In the genomic region with DNA sequence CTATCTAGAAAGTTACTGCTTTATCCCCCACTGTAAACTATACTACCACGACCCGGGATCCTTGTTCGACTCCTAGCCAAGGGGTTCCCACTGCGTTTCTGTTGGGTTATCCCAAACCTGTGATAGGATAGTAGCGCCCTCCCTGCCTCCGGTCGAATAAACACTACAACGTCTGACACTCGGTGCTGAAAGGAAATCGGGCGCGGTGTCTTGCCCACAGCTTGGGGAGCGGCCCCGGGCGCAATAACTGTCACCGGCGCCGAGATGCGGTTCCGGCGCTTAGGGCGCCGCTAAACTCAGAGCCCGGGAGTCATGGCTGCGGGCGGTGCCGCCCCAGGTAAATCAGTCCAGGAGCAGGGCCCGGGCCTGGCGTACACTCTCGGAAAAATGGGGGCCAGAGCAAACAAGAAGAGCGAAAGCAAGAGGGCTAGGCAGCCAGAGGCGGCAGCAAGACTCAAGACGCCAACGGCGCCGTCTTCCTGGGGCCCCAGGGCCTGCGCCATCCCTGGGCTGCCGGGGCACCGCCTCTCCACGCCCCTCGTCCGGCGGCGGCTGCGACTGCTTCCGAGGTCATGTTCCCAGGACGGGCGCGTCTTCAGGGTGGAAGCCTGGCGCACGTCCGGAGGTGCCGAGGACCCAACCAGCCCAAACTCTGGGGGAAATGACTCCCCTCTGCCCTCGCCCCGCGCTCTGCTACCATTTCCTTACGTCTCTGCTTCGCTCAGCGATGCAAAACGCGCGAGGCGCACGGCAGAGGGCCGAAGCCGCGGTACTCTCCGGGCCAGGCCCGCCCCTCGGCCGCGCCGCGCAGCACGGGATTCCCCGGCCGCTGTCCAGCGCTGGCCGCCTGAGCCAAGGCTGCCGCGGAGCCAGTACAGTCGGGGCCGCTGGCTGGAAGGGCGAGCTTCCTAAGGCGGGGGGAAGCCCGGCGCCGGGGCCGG, we compare ENCODE assay signal across 8 cellular contexts. TPM values are rescaled to one million over a fixed set of nuclear protein-coding genes. Genes with fewer than 3 reads are reported as not detected.
DNase-seq lines count a peak whose midpoint lies in the region; ATAC-seq and TF ChIP-seq lines count a peak whose summit lies in the region.

A gene (plus strand): TSS at position 575 of the 941 bp plus-strand sequence. CDS start 87 bp downstream, at position 662.

- no TSS peak for BruUV-seq in A673 (replicated peaks; lab: Mats Ljungman, UMichigan)

- intact Hi-C loops in A673 (cut with micrococcal nuclease; ENCODE audit: unreplicated experiment): no loop called here

- CTCF ChIA-PET in A673 (lab: Charles Lee): interaction anchor here (0.6 to 0.7 kb wide), 2 partner anchors 219 to 1148 kb away, joined by 5 to 6 read pairs; no protein-coding TSS in a partner anchor

- DNase-seq in A673 (ENCODE audit: low spot score) (peak; percentile 83), NCI-H226 (peak; percentile 86), choroid plexus epithelial cell (ENCODE audit: low read depth) (peak; percentile 83)
- DNase-seq in activated CD4-positive, alpha-beta T cell treated with anti-CD3 and anti-CD28 coated beads for 24 hours (ENCODE audit: low read depth in 2 of 2): peak; percentile 63 to 69
- peak; percentile 83 for DNase-seq in stimulated activated CD4-positive, alpha-beta T cell treated with anti-CD3 and anti-CD28 coated beads, Interleukin-1b, Interleukin-23, amount 100 ng/mL, for 48 hours

- peaks cover 17% of the 10 kb centered on the region for H3K4me1 ChIP-seq in A673 (ENCODE audit: insufficient read depth, low read length, poor library complexity, severe bottlenecking)

- H3K36me3 ChIP-seq in A673 (ENCODE audit: insufficient read depth, low read length, poor library complexity, severe bottlenecking): peaks cover 23% of the 10 kb centered on the region

- H3K27me3 ChIP-seq in A673 (replicated peaks; ENCODE audit: insufficient read depth, low read depth, low read length, poor library complexity) (no peaks in the 10 kb centered on the region), layer of hippocampus (ENCODE audit: control insufficient read depth, insufficient read depth, low read length) (no peaks in the 10 kb centered on the region)

- H3K27ac ChIP-seq in A673 (ENCODE audit: low read depth, low read length, poor library complexity, severe bottlenecking) (peak within 1 kb of the TSS; percentile 98), layer of hippocampus (ENCODE audit: low read depth, low read length) (peak within 1 kb of the TSS; percentile 93)

- H3K9me3 ChIP-seq in A673 (ENCODE audit: low read depth, low read length, poor library complexity, severe bottlenecking): no peaks in the 10 kb centered on the region

- TF ChIP-seq CTCF in A673 (conservative IDR thresholded peaks at IDR 0.05; ENCODE audit: low read depth, low read length): peak; percentile 40
- TF ChIP-seq CTCF in choroid plexus epithelial cell (conservative IDR thresholded peaks at IDR 0.05; ENCODE audit: low read depth, low read length): peak; percentile 28

- POLR2A ChIA-PET in A673 (lab: Charles Lee; ENCODE audit: low non-redundant PET): no interaction called here

- peak within 1 kb of the TSS; percentile 84 for H3K4me3 ChIP-seq in A673 (ENCODE audit: low read depth, low read length, poor library complexity, severe bottlenecking)
- H3K4me3 ChIP-seq in choroid plexus epithelial cell (ENCODE audit: low read depth, low read length): peak within 1 kb of the TSS; percentile 86

- ATAC-seq in GM18517 (IDR thresholded peaks at IDR 0.05; ENCODE audit: unreplicated experiment): peak; percentile 85
- ATAC-seq in HG03045 (IDR thresholded peaks at IDR 0.05; ENCODE audit: unreplicated experiment): peak; percentile 90

RNA-seq across cellular contexts. Expression of the gene that starts here (rescaled TPM):
- total RNA-seq in A673 (2021): 222 and 224 TPM in 2 replicates

Comparison
In these comparisons a context has a peak if more than half of its experiments do, and no peak if none do; other contexts are left out.
1. Peak in every context shown above with its lines: DNase-seq, ATAC-seq, H3K4me3 ChIP-seq and H3K27ac ChIP-seq.